In genomic region chr7:50394315-50394714, GRCh38 we compare ENCODE assay signal across 15 cellular contexts. TPM values are rescaled to one million over a fixed set of nuclear protein-coding genes. Genes with fewer than 3 reads are reported as not detected.
DNase-seq lines count a peak whose midpoint lies in the region; ATAC-seq and TF ChIP-seq lines count a peak whose summit lies in the region.
"Had no signal": no experiment of that assay in that cellular context is flagged by ENCODE, and none has a peak within 500 bp of the region (broad histone marks: within the 10 kb centered on the region; RNA-seq: fewer than 3 reads in every experiment).

No MANE protein-coding gene starts in this region.

- H3K9me3 Mint-ChIP-seq in activated T-cell treated with anti-CD3 and anti-CD28 coated beads, Interleukin-2, amount 50 U/mL, for 4 hours: peaks cover 5% of the 10 kb centered on the region
- no peaks in the 10 kb centered on the region for H3K9me3 Mint-ChIP-seq in activated naive CD8-positive, alpha-beta T cell (ENCODE audit: low read depth)

- H3K9me3 ChIP-seq in neutrophil: no peaks in the 10 kb centered on the region

- H3K36me3 Mint-ChIP-seq in activated T-cell treated with anti-CD3 and anti-CD28 coated beads, Interleukin-2, amount 50 U/mL, for 4 hours (ENCODE audit: insufficient read depth): peaks cover 66% of the 10 kb centered on the region
- H3K36me3 Mint-ChIP-seq in activated naive CD8-positive, alpha-beta T cell: peaks cover 39% of the 10 kb centered on the region

- no peak for TF ChIP-seq CTCF in neutrophil (IDR thresholded peaks at IDR 0.05)

- ATAC-seq in activated T-cell treated with anti-CD3 and anti-CD28 coated beads, Interleukin-2, amount 50 U/mL, for 4 hours: no peak
- peak; percentile 3 for ATAC-seq in GM19328 (IDR thresholded peaks at IDR 0.05; ENCODE audit: unreplicated experiment)
- ATAC-seq in HG02885 (IDR thresholded peaks at IDR 0.05; ENCODE audit: poor library complexity, unreplicated experiment): no peak
- ATAC-seq in GM21717 (IDR thresholded peaks at IDR 0.05; ENCODE audit: unreplicated experiment): no peak
- ATAC-seq: left cardiac atrium, right cardiac atrium had no signal

- H3K27me3 ChIP-seq in neutrophil: no peaks in the 10 kb centered on the region

- H3K27me3 Mint-ChIP-seq in activated T-cell treated with anti-CD3 and anti-CD28 coated beads, Interleukin-2, amount 50 U/mL, for 4 hours (ENCODE audit: low read depth): no peaks in the 10 kb centered on the region
- H3K27me3 Mint-ChIP-seq in activated naive CD8-positive, alpha-beta T cell: no peaks in the 10 kb centered on the region

- peak overlapping the region; percentile 98 for H3K27ac Mint-ChIP-seq in activated naive CD8-positive, alpha-beta T cell

- H3K36me3 ChIP-seq in neutrophil: peaks cover 76% of the 10 kb centered on the region

- peaks cover 88% of the 10 kb centered on the region for H3K4me1 Mint-ChIP-seq in activated T-cell treated with anti-CD3 and anti-CD28 coated beads, Interleukin-2, amount 50 U/mL, for 4 hours (ENCODE audit: low read depth)
- H3K4me1 Mint-ChIP-seq in activated naive CD8-positive, alpha-beta T cell (ENCODE audit: low read depth): peaks cover 93% of the 10 kb centered on the region

- H3K4me3 Mint-ChIP-seq in activated T-cell treated with anti-CD3 and anti-CD28 coated beads, Interleukin-2, amount 50 U/mL, for 4 hours: no peak overlapping the region
- peak overlapping the region; percentile 79 for H3K4me3 Mint-ChIP-seq in activated naive CD8-positive, alpha-beta T cell

- peak overlapping the region; percentile 58 for H3K27ac ChIP-seq in neutrophil
- H3K27ac ChIP-seq: epithelial cell of prostate had no signal

- DNase-seq in activated T-cell treated with anti-CD3 and anti-CD28 coated beads, Interleukin-2, amount 50 U/mL, for 1 hour: peak; percentile 18
- DNase-seq in activated T-cell treated with anti-CD3 and anti-CD28 coated beads, Interleukin-2, amount 50 U/mL, for 4 hours: no peak
- no peak for DNase-seq in DMS114 treated with DMSO at 0.1 percent for 48 hours (lab: John Stamatoyannopoulos, UW; ENCODE audit: unreplicated experiment)
- DNase-seq: EL, left cardiac atrium, midbrain, NCI-H187, NCI-H446 treated with DMSO at 0.1 percent for 48 hours, right cardiac atrium had no signal

- no peaks in the 10 kb centered on the region for H3K4me1 ChIP-seq in neutrophil (ENCODE audit: control insufficient read depth in 1 of 2, insufficient read depth in 1 of 2, low read depth in 1 of 2, low read length in 1 of 2)

- H3K4me3 ChIP-seq in neutrophil (ENCODE audit: low read depth in 1 of 2, low read length in 1 of 2): no peak overlapping the region

RNA-seq across cellular contexts. Expression of gene FIGNL1, which starts 55.8 kb away (rescaled TPM):
- total RNA-seq in activated T-cell treated with anti-CD3 and anti-CD28 coated beads, Interleukin-2, amount 50 U/mL, for 4 hours: 10 to 100 TPM; 27.9 to 40.7 (median 35.1) TPM
